9 cellular contexts compared by ENCODE assay signal in genomic region chr16:72057313-72057712, GRCh38. TPM values are rescaled to one million over a fixed set of nuclear protein-coding genes. Genes with fewer than 3 reads are reported as not detected.
"Had no signal": no experiment of that assay in that cellular context is flagged by ENCODE, and none has a peak within 500 bp of the region (broad histone marks: within the 10 kb centered on the region; RNA-seq: fewer than 3 reads in every experiment).

No MANE protein-coding gene starts in this region.

RNA-seq across cellular contexts. Expression of gene HP, which starts 3.0 kb away (rescaled TPM):
- total RNA-seq: activated CD4-positive, alpha-beta memory T cell treated with anti-CD3 and anti-CD28 coated beads, Interleukin-2, amount 10 ng/mL, durations not matched to agents 7 days and 5 days; activated CD4-positive, alpha-beta T cell treated with anti-CD3 and anti-CD28 coated beads for 36 hours; activated CD4-positive, alpha-beta T cell treated with anti-CD3 and anti-CD28 coated beads, Interleukin-2, amount 10 ng/mL, durations not matched to agents 7 days and 5 days; activated CD8-positive, alpha-beta memory T cell treated with anti-CD3 and anti-CD28 coated beads, Interleukin-2, amount 10 ng/mL, durations not matched to agents 7 days and 5 days; activated CD8-positive, alpha-beta T cell treated with anti-CD3 and anti-CD28 coated beads, Interleukin-2, amount 10 ng/mL, durations not matched to agents 7 days and 5 days; activated naive CD8-positive, alpha-beta T cell treated with anti-CD3 and anti-CD28 coated beads, Interleukin-2, amount 10 ng/mL, durations not matched to agents 7 days and 5 days; activated T-helper 2 cell treated with anti-CD3 and anti-CD28 coated beads, Interferon-gamma antibody, Interleukin-2, Interleukin-4, amounts not matched to agents 10 μg/mL and 5 μg/mL and 100 μg/mL, durations not matched to agents 14 hours and 24 hours and 36 hours; bronchial epithelial cell; cardiac muscle cell had no signal

RNA-seq across cellular contexts. Expression of gene HPR, which starts 5.7 kb away (rescaled TPM):
- total RNA-seq: activated CD4-positive, alpha-beta memory T cell treated with anti-CD3 and anti-CD28 coated beads, Interleukin-2, amount 10 ng/mL, durations not matched to agents 7 days and 5 days; activated CD4-positive, alpha-beta T cell treated with anti-CD3 and anti-CD28 coated beads for 36 hours; activated CD4-positive, alpha-beta T cell treated with anti-CD3 and anti-CD28 coated beads, Interleukin-2, amount 10 ng/mL, durations not matched to agents 7 days and 5 days; activated CD8-positive, alpha-beta memory T cell treated with anti-CD3 and anti-CD28 coated beads, Interleukin-2, amount 10 ng/mL, durations not matched to agents 7 days and 5 days; activated CD8-positive, alpha-beta T cell treated with anti-CD3 and anti-CD28 coated beads, Interleukin-2, amount 10 ng/mL, durations not matched to agents 7 days and 5 days; activated naive CD8-positive, alpha-beta T cell treated with anti-CD3 and anti-CD28 coated beads, Interleukin-2, amount 10 ng/mL, durations not matched to agents 7 days and 5 days; activated T-helper 2 cell treated with anti-CD3 and anti-CD28 coated beads, Interferon-gamma antibody, Interleukin-2, Interleukin-4, amounts not matched to agents 10 μg/mL and 5 μg/mL and 100 μg/mL, durations not matched to agents 14 hours and 24 hours and 36 hours; bronchial epithelial cell; cardiac muscle cell had no signal
- polyA plus RNA-seq: cardiac muscle cell had no signal
